In the genomic region with DNA sequence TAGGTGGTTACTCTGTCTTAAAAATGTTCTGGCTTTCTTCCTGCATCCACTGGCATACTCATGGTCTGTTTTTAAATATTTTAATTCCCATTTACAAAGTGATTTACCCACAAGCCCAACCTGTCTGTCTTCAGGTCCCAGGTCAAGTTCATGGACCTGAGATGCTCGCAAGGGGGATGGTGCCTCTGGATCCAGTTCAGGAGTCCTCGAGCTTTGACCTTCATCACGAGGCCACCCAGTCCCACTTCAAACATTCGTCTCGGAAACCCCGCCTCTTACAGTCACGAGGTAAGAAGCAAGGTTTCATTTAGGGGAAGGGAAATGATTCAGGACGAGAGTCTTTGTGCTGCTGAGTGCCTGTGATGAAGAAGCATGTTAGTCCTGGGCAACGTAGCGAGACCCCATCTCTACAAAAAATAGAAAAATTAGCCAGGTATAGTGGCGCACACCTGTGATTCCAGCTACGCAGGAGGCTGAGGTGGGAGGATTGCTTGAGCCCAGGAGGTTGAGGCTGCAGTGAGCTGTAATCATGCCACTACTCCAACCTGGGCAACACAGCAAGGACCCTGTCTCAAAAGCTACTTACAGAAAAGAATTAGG, we compare ENCODE assay signal across 21 cellular contexts. TPM values are rescaled to one million over a fixed set of nuclear protein-coding genes. Genes with fewer than 3 reads are reported as not detected.
DNase-seq lines count a peak whose midpoint lies in the region; ATAC-seq and TF ChIP-seq lines count a peak whose summit lies in the region.
"Had no signal": no experiment of that assay in that cellular context is flagged by ENCODE, and none has a peak within 500 bp of the region (broad histone marks: within the 10 kb centered on the region; RNA-seq: fewer than 3 reads in every experiment).

No MANE protein-coding gene starts in this region.

- intact Hi-C loops in body of pancreas (cut with DNase I): no loop called here

- TF ChIP-seq EP300 in suprapubic skin (IDR thresholded peaks at IDR 0.05): no peak

- H3K9me3 Mint-ChIP-seq in activated naive CD4-positive, alpha-beta T cell treated with anti-CD3 and anti-CD28 coated beads, Interleukin-2, amount 50 U/mL, for 72 hours: no peaks in the 10 kb centered on the region
- H3K9me3 Mint-ChIP-seq: CD4-positive, CD25-positive, alpha-beta regulatory T cell; GM23338 had no signal

- peak overlapping the region; percentile 59 to 92 for H3K27ac Mint-ChIP-seq in activated naive CD4-positive, alpha-beta T cell treated with anti-CD3 and anti-CD28 coated beads, Interleukin-2, amount 50 U/mL, for 72 hours
- H3K27ac Mint-ChIP-seq: CD4-positive, CD25-positive, alpha-beta regulatory T cell; GM23338 had no signal

- no peak for ATAC-seq in activated naive CD4-positive, alpha-beta T cell treated with anti-CD3 and anti-CD28 coated beads, Interleukin-2, amount 50 U/mL, for 72 hours
- ATAC-seq in body of pancreas (no peak), left lobe of liver (peak; percentile 73)
- ATAC-seq: GM23338, Panc1 had no signal

- WGBS in body of pancreas, 2 donors: 40 to 42% methylated on average over 12 of the region's 12 CpGs
- 80% methylated on average over 12 of the region's 12 CpGs for WGBS in suprapubic skin

- H3K27me3 ChIP-seq in body of pancreas (no peaks in the 10 kb centered on the region), suprapubic skin (no peaks in the 10 kb centered on the region)

- H3K36me3 ChIP-seq in body of pancreas (replicated peaks in 1 of 2; ENCODE audit: insufficient read depth in 1 of 2, low read depth in 2 of 2): peaks cover 4 to 26% of the 10 kb centered on the region in 2 donors
- H3K36me3 ChIP-seq in suprapubic skin: peaks cover 55% of the 10 kb centered on the region

- DNase-seq in activated naive CD4-positive, alpha-beta T cell treated with anti-CD3 and anti-CD28 coated beads, Interleukin-2, amount 50 U/mL, for 72 hours (ENCODE audit: low spot score in 2 of 2): no peak
- no peak for DNase-seq in activated naive CD4-positive, alpha-beta T cell (lab: John Stamatoyannopoulos, UW)
- DNase-seq in body of pancreas (peak in 1 of 4 donors; percentile 39), left lobe of liver (ENCODE audit: low spot score) (peak; percentile 91), suprapubic skin (ENCODE audit: low spot score in 2 of 2) (peak in 1 of 2 donors; percentile 29), erythroblast (lab: John Stamatoyannopoulos, UW) (no peak), NCI-H1436 treated with DMSO at 0.1 percent for 48 hours (lab: John Stamatoyannopoulos, UW) (no peak)
- DNase-seq: CD4-positive, CD25-positive, alpha-beta regulatory T cell; EL; GF-D8; IMR-90; NCI-H1105; NCI-H1694; NCI-H2081; NCI-H2171; NCI-H524 treated with DMSO at 0.1 percent for 48 hours; NCI-H82 had no signal

- H3K4me3 ChIP-seq in body of pancreas: no peak overlapping the region
- H3K4me3 ChIP-seq in suprapubic skin: no peak overlapping the region
- H3K4me3 ChIP-seq: GM23338, HAP-1 had no signal

- TF ChIP-seq POLR2A in body of pancreas (IDR thresholded peaks at IDR 0.05) (no peak), suprapubic skin (IDR thresholded peaks at IDR 0.05) (no peak), erythroblast (IDR thresholded peaks at IDR 0.05; ENCODE audit: low read length) (no peak)

- H3K4me1 ChIP-seq in body of pancreas (peaks cover 51% of the 10 kb centered on the region), suprapubic skin (peaks cover 37% of the 10 kb centered on the region)

- H3K36me3 Mint-ChIP-seq in activated naive CD4-positive, alpha-beta T cell treated with anti-CD3 and anti-CD28 coated beads, Interleukin-2, amount 50 U/mL, for 72 hours: peaks cover 17 to 56% of the 10 kb centered on the region in 2 donors

- TF ChIP-seq CTCF in body of pancreas (IDR thresholded peaks at IDR 0.05) (no peak), suprapubic skin (IDR thresholded peaks at IDR 0.05) (no peak)

- H3K27ac ChIP-seq in body of pancreas (peak overlapping the region in 3 of 4 donors; percentile 73 to 99 (median 81)), suprapubic skin (peak overlapping the region; percentile 54)
- H3K27ac ChIP-seq: KMS-11 had no signal

- H3K9me3 ChIP-seq in body of pancreas (no peaks in the 10 kb centered on the region), suprapubic skin (no peaks in the 10 kb centered on the region)
- H3K9me3 ChIP-seq: HAP-1 had no signal

RNA-seq across cellular contexts. Expression of gene ZKSCAN1, which starts 8.7 kb away (rescaled TPM):
- 10 to 100 TPM; 52.2 to 67.1 TPM for total RNA-seq in activated naive CD4-positive, alpha-beta T cell treated with anti-CD3 and anti-CD28 coated beads, Interleukin-2, amount 50 U/mL, for 72 hours
- total RNA-seq in body of pancreas (10 to 100 TPM; 31.6 to 40.2 TPM), left lobe of liver (99.9 TPM), suprapubic skin (100 to 1,000 TPM in 1 of 4 donors, 10 to 100 TPM in 3; 50.5 to 106 (median 66.4) TPM)

RNA-seq across cellular contexts. Expression of gene ZSCAN21, which starts 25.5 kb away (rescaled TPM):
- total RNA-seq in activated naive CD4-positive, alpha-beta T cell treated with anti-CD3 and anti-CD28 coated beads, Interleukin-2, amount 50 U/mL, for 72 hours: 1 to 10 TPM; 3.8 to 7.1 TPM
- total RNA-seq in body of pancreas (10 to 100 TPM; 14.5 to 20.2 TPM), left lobe of liver (7.7 TPM), suprapubic skin (10 to 100 TPM in 3 of 4 donors, 1 to 10 TPM in 1; 8.9 to 18.5 (median 10.2) TPM)

RNA-seq across cellular contexts. Expression of gene AZGP1, which starts 48.3 kb away (rescaled TPM):
- under 1 TPM in 1 of 2 donors, not detected in 1; 0.43 TPM for total RNA-seq in activated naive CD4-positive, alpha-beta T cell treated with anti-CD3 and anti-CD28 coated beads, Interleukin-2, amount 50 U/mL, for 72 hours
- total RNA-seq in body of pancreas (100 to 1,000 TPM; 133 to 271 TPM), left lobe of liver (2,337 TPM), suprapubic skin (1,000 to 10,000 TPM in 1 of 4 donors, 100 to 1,000 TPM in 3; 529 to 1,010 (median 610) TPM)
- total RNA-seq: CD4-positive, CD25-positive, alpha-beta regulatory T cell; IMR-90 had no signal

RNA-seq across cellular contexts. Expression of gene ZNF3, which starts 57.4 kb away (rescaled TPM):
- 10 to 100 TPM; 13.8 to 16.2 TPM for total RNA-seq in activated naive CD4-positive, alpha-beta T cell treated with anti-CD3 and anti-CD28 coated beads, Interleukin-2, amount 50 U/mL, for 72 hours
- total RNA-seq in body of pancreas: 10 to 100 TPM; 16.9 to 46.5 TPM
- 14.5 TPM for total RNA-seq in left lobe of liver
- 10 to 100 TPM; 13.2 to 30.3 (median 24.4) TPM for total RNA-seq in suprapubic skin

Comparison
In these comparisons a context has a peak if more than half of its experiments do, and no peak if none do; other contexts are left out.
1. RNA of gene AZGP1, which starts 48.3 kb away (total RNA-seq): 2,337 TPM in left lobe of liver (single experiment), 529 to 1,010 TPM in suprapubic skin and 133 to 271 TPM in body of pancreas; 0.43 TPM in activated naive CD4-positive, alpha-beta T cell treated with anti-CD3 and anti-CD28 coated beads, Interleukin-2, amount 50 U/mL, for 72 hours; every median in the first group is over 10 times any median in the second.